ENCODE assay signal across 9 cellular contexts in genomic region chr5:6837519-6838110, GRCh38.
DNase-seq lines count a peak whose midpoint lies in the region; ATAC-seq and TF ChIP-seq lines count a peak whose summit lies in the region.
"Had no signal": no experiment of that assay in that cellular context is flagged by ENCODE, and none has a peak within 500 bp of the region (broad histone marks: within the 10 kb centered on the region; RNA-seq: fewer than 3 reads in every experiment).

No MANE protein-coding gene starts in this region.

- peaks cover 8% of the 10 kb centered on the region for H3K9me3 Mint-ChIP-seq in activated CD4-positive, alpha-beta T cell treated with anti-CD3 and anti-CD28 coated beads for 36 hours (ENCODE audit: low read depth)
- peaks cover 0 to 8% of the 10 kb centered on the region in 2 donors for H3K9me3 Mint-ChIP-seq in effector memory CD8-positive, alpha-beta T cell
- H3K9me3 Mint-ChIP-seq: dendritic cell treated with granulocyte-macrophage colony-stimulating factor and Interleukin-4, amounts not matched to agents 40 ng/mL and 50 ng/mL, for 4 days had no signal

- no peaks in the 10 kb centered on the region for H3K9me3 ChIP-seq in esophagus squamous epithelium
- no peaks in the 10 kb centered on the region for H3K9me3 ChIP-seq in uterus

- CTCF ChIA-PET in activated CD4-positive, alpha-beta T cell treated with anti-CD3 and anti-CD28 coated beads for 36 hours (lab: Charles Lee), result no interaction called here

- ATAC-seq in activated CD4-positive, alpha-beta T cell treated with anti-CD3 and anti-CD28 coated beads for 36 hours, result no peak
- ATAC-seq in effector memory CD8-positive, alpha-beta T cell (replicated peaks), result no peak
- no peak for ATAC-seq in GM21619 (IDR thresholded peaks at IDR 0.05; ENCODE audit: unreplicated experiment)

- peak; percentile 43 for DNase-seq in activated CD4-positive, alpha-beta T cell treated with anti-CD3 and anti-CD28 coated beads for 36 hours
- no peak for DNase-seq in activated CD4-positive, alpha-beta T cell treated with anti-CD3 and anti-CD28 coated beads for 4 hours
- DNase-seq in NB4 (ENCODE audit: low read depth) (peak; percentile 57), esophagus squamous epithelium (lab: John Stamatoyannopoulos, UW) (no peak), uterus (no peak)
- peak in 2 of 3 experiments; percentile 8 to 14 for DNase-seq in effector memory CD8-positive, alpha-beta T cell
- peak; percentile 34 to 49 for DNase-seq in stimulated activated CD4-positive, alpha-beta T cell treated with anti-CD3 and anti-CD28 coated beads, Interleukin-4, amount 100 ng/mL, for 48 hours (ENCODE audit: low read depth in 2 of 2)

- no peak overlapping the region for H3K27ac Mint-ChIP-seq in activated CD4-positive, alpha-beta T cell treated with anti-CD3 and anti-CD28 coated beads for 36 hours
- no peak overlapping the region for H3K27ac Mint-ChIP-seq in effector memory CD8-positive, alpha-beta T cell
- H3K27ac Mint-ChIP-seq: dendritic cell treated with granulocyte-macrophage colony-stimulating factor and Interleukin-4, amounts not matched to agents 40 ng/mL and 50 ng/mL, for 4 days had no signal

- H3K27ac ChIP-seq in esophagus squamous epithelium, result no peak overlapping the region
- H3K27ac ChIP-seq in uterus, result no peak overlapping the region

- H3K36me3 Mint-ChIP-seq in activated CD4-positive, alpha-beta T cell treated with anti-CD3 and anti-CD28 coated beads for 36 hours (ENCODE audit: low read depth), result peaks cover 6% of the 10 kb centered on the region
- H3K36me3 Mint-ChIP-seq in effector memory CD8-positive, alpha-beta T cell (ENCODE audit: insufficient read depth), result no peaks in the 10 kb centered on the region

- TF ChIP-seq CTCF in NB4 (IDR thresholded peaks at IDR 0.05; ENCODE audit: low read depth, low read length) (peak; percentile 94), esophagus squamous epithelium (IDR thresholded peaks at IDR 0.05) (peak in 2 of 6 experiments; percentile 17 to 60), uterus (IDR thresholded peaks at IDR 0.05) (no peak)

- no peak overlapping the region for H3K4me3 ChIP-seq in NB4 (ENCODE audit: low read depth, low read length)
- H3K4me3 ChIP-seq in esophagus squamous epithelium, result no peak overlapping the region
- no peak overlapping the region for H3K4me3 ChIP-seq in uterus

- POLR2A ChIA-PET in activated CD4-positive, alpha-beta T cell treated with anti-CD3 and anti-CD28 coated beads for 36 hours (lab: Charles Lee), result no interaction called here

- peaks cover 4% of the 10 kb centered on the region for H3K4me1 Mint-ChIP-seq in activated CD4-positive, alpha-beta T cell treated with anti-CD3 and anti-CD28 coated beads for 36 hours
- peaks cover 0 to 3% of the 10 kb centered on the region in 2 donors for H3K4me1 Mint-ChIP-seq in effector memory CD8-positive, alpha-beta T cell (ENCODE audit: low read depth in 2 of 2)

- H3K4me3 Mint-ChIP-seq in activated CD4-positive, alpha-beta T cell treated with anti-CD3 and anti-CD28 coated beads for 36 hours, result no peak overlapping the region
- no peak overlapping the region for H3K4me3 Mint-ChIP-seq in effector memory CD8-positive, alpha-beta T cell
- H3K4me3 Mint-ChIP-seq: dendritic cell treated with granulocyte-macrophage colony-stimulating factor and Interleukin-4, amounts not matched to agents 40 ng/mL and 50 ng/mL, for 4 days had no signal

- TF ChIP-seq POLR2A in NB4 (IDR thresholded peaks at IDR 0.05; ENCODE audit: extremely low read depth, insufficient read length) (no peak), esophagus squamous epithelium (IDR thresholded peaks at IDR 0.05) (no peak), uterus (IDR thresholded peaks at IDR 0.05) (no peak)

- H3K4me1 ChIP-seq in esophagus squamous epithelium (no peaks in the 10 kb centered on the region), uterus (no peaks in the 10 kb centered on the region)

- H3K27me3 Mint-ChIP-seq in activated CD4-positive, alpha-beta T cell treated with anti-CD3 and anti-CD28 coated beads for 36 hours, result no peaks in the 10 kb centered on the region
- peaks cover 13 to 18% of the 10 kb centered on the region in 2 donors for H3K27me3 Mint-ChIP-seq in effector memory CD8-positive, alpha-beta T cell

- 46 to 50% methylated on average over 9 of the region's 9 CpGs for WGBS in esophagus squamous epithelium, 2 donors

- intact Hi-C loops in activated CD4-positive, alpha-beta T cell treated with anti-CD3 and anti-CD28 coated beads for 36 hours (cut with DNase I, micrococcal nuclease), result no loop called here
- intact Hi-C loops in esophagus squamous epithelium (cut with DNase I) (no loop called here), uterus (cut with DNase I; ENCODE audit: low total_unique reads) (no loop called here)

- H3K27me3 ChIP-seq in esophagus squamous epithelium (no peaks in the 10 kb centered on the region), uterus (no peaks in the 10 kb centered on the region)

- no peaks in the 10 kb centered on the region for H3K36me3 ChIP-seq in esophagus squamous epithelium
- H3K36me3 ChIP-seq in uterus, result no peaks in the 10 kb centered on the region

Comparison
In these comparisons a context has a peak if more than half of its experiments do, and no peak if none do; other contexts are left out.
1. DNase-seq: peak in activated CD4-positive, alpha-beta T cell treated with anti-CD3 and anti-CD28 coated beads for 36 hours (single experiment), NB4 (single experiment), effector memory CD8-positive, alpha-beta T cell (2 of 3) and stimulated activated CD4-positive, alpha-beta T cell treated with anti-CD3 and anti-CD28 coated beads, Interleukin-4, amount 100 ng/mL, for 48 hours (2 of 2); none in activated CD4-positive, alpha-beta T cell treated with anti-CD3 and anti-CD28 coated beads for 4 hours (0 of 2), esophagus squamous epithelium (single experiment) and uterus (0 of 2).